28 cellular contexts compared by ENCODE assay signal in the genomic region with DNA sequence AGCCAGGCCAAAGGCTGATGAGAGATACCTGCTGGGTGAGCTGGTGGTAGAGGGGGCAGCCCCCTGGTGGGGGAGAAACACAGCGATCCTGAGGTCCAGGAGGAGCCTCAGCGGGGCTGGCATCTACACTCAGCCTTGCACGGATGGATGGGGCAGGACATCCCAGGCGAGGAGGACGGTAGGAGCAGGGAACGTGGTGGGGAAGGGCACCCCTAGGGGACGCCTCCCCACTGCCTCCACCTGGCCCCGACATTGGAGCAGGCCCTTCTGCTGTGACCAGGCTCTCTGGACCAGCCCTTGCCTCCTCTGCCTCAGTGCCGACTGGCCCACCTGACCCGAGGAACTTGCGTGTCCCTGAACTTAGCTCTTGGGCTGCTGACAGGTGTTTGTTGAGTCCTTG. TPM values are rescaled to one million over a fixed set of nuclear protein-coding genes. Genes with fewer than 3 reads are reported as not detected.
DNase-seq lines count a peak whose midpoint lies in the region; ATAC-seq and TF ChIP-seq lines count a peak whose summit lies in the region.
"Had no signal": no experiment of that assay in that cellular context is flagged by ENCODE, and none has a peak within 500 bp of the region (broad histone marks: within the 10 kb centered on the region; RNA-seq: fewer than 3 reads in every experiment).

No MANE protein-coding gene starts in this region.

- peaks cover 23% of the 10 kb centered on the region for H3K4me1 ChIP-seq in mammary epithelial cell (ENCODE audit: insufficient read depth, low read length)
- H3K4me1 ChIP-seq in Panc1 (ENCODE audit: control insufficient read depth, insufficient read depth, low read length): peaks cover 6% of the 10 kb centered on the region; the same call in 1 of the 2 replicates
- H3K4me1 ChIP-seq: BE2C had no signal

- no peak overlapping the region for H2AFZ ChIP-seq in mammary epithelial cell (ENCODE audit: low read depth, low read length)

- H3K36me3 Mint-ChIP-seq in MCF 10A (ENCODE audit: insufficient read depth, unreplicated experiment): peaks cover 5% of the 10 kb centered on the region
- H3K36me3 Mint-ChIP-seq in memory B cell: peaks cover 1% of the 10 kb centered on the region
- H3K36me3 Mint-ChIP-seq in stimulated activated effector memory CD8-positive, alpha-beta T cell treated with anti-CD3 and anti-CD28 coated beads, Interleukin-12 subunit alpha, Interleukin-12 subunit beta, amount 100 ng/mL, for 72 hours: no peaks in the 10 kb centered on the region
- H3K36me3 Mint-ChIP-seq in HFFc6 (ENCODE audit: low read depth): peaks cover 11% of the 10 kb centered on the region

- in situ Hi-C loops in mammary epithelial cell (cut with MboI; ENCODE audit: low sequenced_read_pairs in 2 of 2) (no loop called here), Panc1 (cut with HindIII; ENCODE audit: low pct_unique_long_range_greater_than_20kb, low sequenced_read_pairs) (no loop called here)

- H3K4me3 Mint-ChIP-seq in MCF 10A (ENCODE audit: unreplicated experiment) (no peak overlapping the region), memory B cell (no peak overlapping the region), HFFc6 (no peak overlapping the region)
- no peak overlapping the region for H3K4me3 Mint-ChIP-seq in stimulated activated effector memory CD8-positive, alpha-beta T cell treated with anti-CD3 and anti-CD28 coated beads, Interleukin-12 subunit alpha, Interleukin-12 subunit beta, amount 100 ng/mL, for 72 hours
- H3K4me3 Mint-ChIP-seq: activated B cell treated with CpG ODN at 0.5 μM for 24 hours had no signal

- BruUV-seq in MCF 10A (replicated peaks; lab: Mats Ljungman, UMichigan) (TSS peak; percentile 13), mammary epithelial cell (replicated peaks; lab: Mats Ljungman, UMichigan) (no TSS peak), Panc1 (replicated peaks; lab: Mats Ljungman, UMichigan) (TSS peak; percentile 37)

- H3K27ac Mint-ChIP-seq in MCF 10A (ENCODE audit: low read depth, unreplicated experiment) (no peak overlapping the region), memory B cell (peak overlapping the region; percentile 24), HFFc6 (no peak overlapping the region)
- H3K27ac Mint-ChIP-seq in stimulated activated effector memory CD8-positive, alpha-beta T cell treated with anti-CD3 and anti-CD28 coated beads, Interleukin-12 subunit alpha, Interleukin-12 subunit beta, amount 100 ng/mL, for 72 hours: peak overlapping the region; percentile 64
- H3K27ac Mint-ChIP-seq: activated B cell treated with CpG ODN at 0.5 μM for 24 hours had no signal

- H3K79me2 ChIP-seq in mammary epithelial cell (ENCODE audit: insufficient read depth, low read length): peaks cover 11% of the 10 kb centered on the region

- intact Hi-C loops in MCF 10A (cut with micrococcal nuclease): no loop called here
- intact Hi-C loops in mammary epithelial cell (cut with micrococcal nuclease): no loop called here
- intact Hi-C loops in Panc1 (cut with micrococcal nuclease; ENCODE audit: unreplicated experiment): no loop called here

- H3K4me1 Mint-ChIP-seq in MCF 10A (ENCODE audit: insufficient read depth, unreplicated experiment) (peaks cover 11% of the 10 kb centered on the region), memory B cell (peaks cover 15% of the 10 kb centered on the region), HFFc6 (ENCODE audit: low read depth) (no peaks in the 10 kb centered on the region)
- peaks cover 28% of the 10 kb centered on the region for H3K4me1 Mint-ChIP-seq in stimulated activated effector memory CD8-positive, alpha-beta T cell treated with anti-CD3 and anti-CD28 coated beads, Interleukin-12 subunit alpha, Interleukin-12 subunit beta, amount 100 ng/mL, for 72 hours

- TF ChIP-seq CTCF in MCF 10A (IDR thresholded peaks at IDR 0.05; ENCODE audit: unreplicated experiment) (no peak), mammary epithelial cell (conservative IDR thresholded peaks at IDR 0.05 in 1 of 2, IDR thresholded peaks at IDR 0.05 in 1 of 2; ENCODE audit: extremely low read depth in 1 of 2, insufficient read depth in 1 of 2, low read depth in 1 of 2, low read length in 2 of 2) (no peak), Panc1 (IDR thresholded peaks at IDR 0.05) (no peak), HFFc6 (IDR thresholded peaks at IDR 0.05) (no peak)

- CTCF ChIA-PET in MCF 10A (lab: Yijun Ruan, JAX): interaction anchor here (0.6 to 1.2 kb wide), 2 partner anchors 17 to 92 kb away, joined by 3 read pairs; no protein-coding TSS in a partner anchor
- CTCF ChIA-PET in mammary epithelial cell (lab: Charles Lee; ENCODE audit: low non-redundant PET): no interaction called here
- CTCF ChIA-PET in Panc1 (lab: Charles Lee): no interaction called here

- H3K27me3 Mint-ChIP-seq in MCF 10A (ENCODE audit: insufficient read depth, unreplicated experiment): no peaks in the 10 kb centered on the region
- peaks cover 2% of the 10 kb centered on the region for H3K27me3 Mint-ChIP-seq in memory B cell
- H3K27me3 Mint-ChIP-seq in HFFc6 (ENCODE audit: insufficient read depth): peaks cover 7% of the 10 kb centered on the region
- H3K27me3 Mint-ChIP-seq: activated B cell treated with CpG ODN at 0.5 μM for 24 hours had no signal

- 89% methylated on average over 8 of the region's 11 CpGs for WGBS in mammary epithelial cell (ENCODE audit: low coverage, missing lambda C conversion rate)

- H3K27ac ChIP-seq in mammary epithelial cell (ENCODE audit: insufficient read depth, low read depth, low read length) (no peak overlapping the region), Panc1 (ENCODE audit: low read length) (no peak overlapping the region)
- H3K27ac ChIP-seq: breast epithelium, transverse colon had no signal

- no peaks in the 10 kb centered on the region for H4K20me1 ChIP-seq in mammary epithelial cell (ENCODE audit: insufficient read depth, low read length)

- H3K9ac ChIP-seq in mammary epithelial cell (ENCODE audit: insufficient read depth, low read length): no peak overlapping the region

- no peaks in the 10 kb centered on the region for H3K36me3 ChIP-seq in mammary epithelial cell (ENCODE audit: insufficient read depth, low read length)
- no peaks in the 10 kb centered on the region for H3K36me3 ChIP-seq in Panc1 (ENCODE audit: control insufficient read depth, insufficient read depth, low read length)
- H3K36me3 ChIP-seq: BE2C, breast epithelium, transverse colon had no signal

- H3K9me3 Mint-ChIP-seq in MCF 10A (ENCODE audit: unreplicated experiment): no peaks in the 10 kb centered on the region
- peaks cover 4% of the 10 kb centered on the region for H3K9me3 Mint-ChIP-seq in memory B cell
- H3K9me3 Mint-ChIP-seq in stimulated activated effector memory CD8-positive, alpha-beta T cell treated with anti-CD3 and anti-CD28 coated beads, Interleukin-12 subunit alpha, Interleukin-12 subunit beta, amount 100 ng/mL, for 72 hours: peaks cover 4% of the 10 kb centered on the region
- H3K9me3 Mint-ChIP-seq in HFFc6: peaks cover 17% of the 10 kb centered on the region

- H3K4me3 ChIP-seq in mammary epithelial cell (replicated peaks in 1 of 3; ENCODE audit: insufficient read depth in 1 of 3, low read depth in 2 of 3, low read length in 3 of 3) (no peak overlapping the region), Panc1 (ENCODE audit: low read depth in 2 of 2, low read length in 2 of 2) (no peak overlapping the region)
- H3K4me3 ChIP-seq: breast epithelium, lung, smooth muscle cell, transverse colon had no signal

- H3K27me3 ChIP-seq in mammary epithelial cell (ENCODE audit: insufficient read depth, low read length) (no peaks in the 10 kb centered on the region), Panc1 (ENCODE audit: control insufficient read depth, insufficient read depth, low read length) (no peaks in the 10 kb centered on the region)
- H3K27me3 ChIP-seq: BE2C, breast epithelium had no signal

- POLR2A ChIA-PET in MCF 10A (lab: Yijun Ruan, JAX): no interaction called here
- POLR2A ChIA-PET in Panc1 (lab: Charles Lee): no interaction called here

- ATAC-seq in Panc1 (no peak), memory B cell (ENCODE audit: low read depth) (no peak)
- ATAC-seq in stimulated activated effector memory CD8-positive, alpha-beta T cell treated with anti-CD3 and anti-CD28 coated beads, Interleukin-12 subunit alpha, Interleukin-12 subunit beta, amount 100 ng/mL, for 72 hours: no peak

- no peak for DNase-seq in MCF 10A (ENCODE audit: unreplicated experiment)
- no peak for DNase-seq in mammary epithelial cell
- DNase-seq in Panc1 (ENCODE audit: low read depth, low spot score): no peak
- DNase-seq in memory B cell (ENCODE audit: low spot score in 2 of 2): no peak
- peak in 1 of 2 donors; percentile 1 for DNase-seq in stimulated activated effector memory CD8-positive, alpha-beta T cell treated with anti-CD3 and anti-CD28 coated beads, Interleukin-12 subunit alpha, Interleukin-12 subunit beta, amount 100 ng/mL, for 72 hours (ENCODE audit: low spot score in 2 of 2)
- no peak for DNase-seq in HFFc6
- DNase-seq in NCI-H526 treated with DMSO at 0.1 percent for 48 hours (lab: John Stamatoyannopoulos, UW): no peak
- DNase-seq in NCI-H526 (lab: John Stamatoyannopoulos, UW): no peak
- DNase-seq: ACHN; activated B cell treated with CpG ODN at 0.5 μM for 24 hours; activated CD4-positive, alpha-beta T cell treated with anti-CD3 and anti-CD28 coated beads, Interleukin-2, amount 50 U/mL, for 1 hour; activated naive CD4-positive, alpha-beta T cell; amygdala; BE2C; DMS53; effector CD4-positive, alpha-beta T cell; erythroblast; kidney glomerular epithelial cell; NCI-H1417 treated with DMSO at 0.1 percent for 48 hours; NCI-H2081; NCI-H226; NCI-H774; Right ventricle myocardium superior; stimulated activated CD4-positive, alpha-beta T cell treated with anti-CD3 and anti-CD28 coated beads, Interleukin-1b, Interleukin-23, amount 100 ng/mL, for 48 hours; transverse colon had no signal

- H3K4me2 ChIP-seq in mammary epithelial cell (ENCODE audit: insufficient read depth, low read depth, low read length): no peak overlapping the region
- H3K4me2 ChIP-seq: smooth muscle cell had no signal

- peaks cover 4% of the 10 kb centered on the region for H3K9me3 ChIP-seq in mammary epithelial cell (replicated peaks; ENCODE audit: insufficient read depth, low read length)
- H3K9me3 ChIP-seq in Panc1 (ENCODE audit: control insufficient read depth, insufficient read depth, low read depth, low read length): peaks cover 5% of the 10 kb centered on the region; the same call in 1 of the 2 replicates
- H3K9me3 ChIP-seq: BE2C had no signal

- dilution Hi-C loops in mammary epithelial cell (cut with HindIII; ENCODE audit: low sequenced_read_pairs): no loop called here

RNA-seq across cellular contexts. Expression of a gene that starts 6.4 kb away (rescaled TPM):
- not detected in 2 replicates for total RNA-seq in MCF 10A (2022)
- total RNA-seq in mammary epithelial cell: not detected
- polyA plus RNA-seq in mammary epithelial cell: not detected
- polyA minus RNA-seq in mammary epithelial cell: not detected
- total RNA-seq in Panc1 (2021; ENCODE audit: unreplicated experiment): 0.46 TPM
- polyA plus RNA-seq in Panc1 (2012; ENCODE audit: insufficient read length): 10.4 TPM
- total RNA-seq in HFFc6 (2021; fragmentation: NEBNext Ultra II Directional; extraction: Animal tissue kit (Norgen Biotek cat#: 25700)): not detected
- total RNA-seq: activated B cell treated with CpG ODN at 0.5 μM for 24 hours, smooth muscle cell had no signal

RNA-seq across cellular contexts. Expression of a gene that starts 52.6 kb away (rescaled TPM):
- total RNA-seq in MCF 10A (2022): 10.3 and 12.6 TPM in 2 replicates
- total RNA-seq in mammary epithelial cell: 10 to 100 TPM; 15.7 to 29.1 TPM
- polyA plus RNA-seq in mammary epithelial cell: 26.3 TPM
- 3.5 TPM for polyA minus RNA-seq in mammary epithelial cell
- total RNA-seq in Panc1 (2021; ENCODE audit: unreplicated experiment): 17.0 TPM
- 23.0 TPM for polyA plus RNA-seq in Panc1 (2012; ENCODE audit: insufficient read length)
- 10 to 100 TPM; 27.1 to 38.9 (median 34.7) TPM for total RNA-seq in HFFc6 (2021; fragmentation: NEBNext Ultra II Directional; extraction: Animal tissue kit (Norgen Biotek cat#: 25700))

Comparison
In these comparisons a context has a peak if more than half of its experiments do, and no peak if none do; other contexts are left out.
1. H3K27ac Mint-ChIP-seq: peak in memory B cell (single experiment) and stimulated activated effector memory CD8-positive, alpha-beta T cell treated with anti-CD3 and anti-CD28 coated beads, Interleukin-12 subunit alpha, Interleukin-12 subunit beta, amount 100 ng/mL, for 72 hours (single experiment); none in MCF 10A (single experiment) and HFFc6 (single experiment).